ENCODE assay signal across 8 cellular contexts in the genomic region with DNA sequence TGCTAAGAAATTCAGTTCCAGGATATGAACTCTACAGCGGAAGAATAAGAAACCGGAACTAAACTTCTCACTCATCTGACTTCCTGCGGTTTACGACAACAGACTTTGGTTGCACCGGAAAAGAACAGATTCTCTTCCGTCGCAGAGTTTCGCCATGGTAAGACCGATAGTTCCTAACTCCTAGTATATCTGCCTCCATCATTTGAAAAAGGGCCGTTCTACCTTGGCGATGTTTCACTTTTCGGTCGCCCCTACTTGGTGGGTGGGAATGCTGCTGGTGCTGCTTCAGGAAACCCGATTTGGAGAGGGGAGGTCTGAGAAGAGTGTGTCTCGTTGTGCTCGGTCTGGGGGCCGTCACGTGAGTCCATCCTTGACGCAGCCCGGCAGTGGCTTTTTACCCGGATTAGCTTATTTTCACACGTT. TPM values are rescaled to one million over a fixed set of nuclear protein-coding genes. Genes with fewer than 3 reads are reported as not detected.
DNase-seq lines count a peak whose midpoint lies in the region; ATAC-seq and TF ChIP-seq lines count a peak whose summit lies in the region.

A gene (plus strand): TSS at position 132 of the 423 bp plus-strand sequence. CDS start 23 bp downstream, at position 155.

- no peaks in the 10 kb centered on the region for H3K9me3 ChIP-seq in stomach
- H3K9me3 ChIP-seq in HAP-1: no peaks in the 10 kb centered on the region

- no peak for TF ChIP-seq POLR2A in stomach (IDR thresholded peaks at IDR 0.05)

- no peak for TF ChIP-seq EP300 in stomach (IDR thresholded peaks at IDR 0.05)

- TF ChIP-seq CTCF in stomach (IDR thresholded peaks at IDR 0.05): no peak

- ATAC-seq in activated CD8-positive, alpha-beta memory T cell treated with anti-CD3 and anti-CD28 coated beads, Interleukin-2, amount 10 ng/mL, durations not matched to agents 7 days and 5 days: peak; percentile 87
- ATAC-seq in activated naive CD4-positive, alpha-beta T cell treated with anti-CD3 and anti-CD28 coated beads, Interleukin-2, amount 50 U/mL, for 72 hours: peak; percentile 92 to 95
- peak; percentile 85 for ATAC-seq in left lobe of liver

- H3K9me3 Mint-ChIP-seq in activated CD8-positive, alpha-beta memory T cell treated with anti-CD3 and anti-CD28 coated beads, Interleukin-2, amount 10 ng/mL, durations not matched to agents 7 days and 5 days (ENCODE audit: low read depth): no peaks in the 10 kb centered on the region
- H3K9me3 Mint-ChIP-seq in activated naive CD4-positive, alpha-beta T cell treated with anti-CD3 and anti-CD28 coated beads, Interleukin-2, amount 50 U/mL, for 72 hours: peaks cover 0 to 4% of the 10 kb centered on the region in 2 donors

- in situ Hi-C loops in HAP-1 (cut with MboI; ENCODE audit: low sequenced_read_pairs): no loop called here

- peak within 1 kb of the TSS in 2 of 5 donors; percentile 61 to 75 for H3K27ac ChIP-seq in stomach

- H3K36me3 ChIP-seq in stomach: peaks cover 0 to 40% (median 7%) of the 10 kb centered on the region in 4 donors
- H3K36me3 ChIP-seq in HAP-1 (replicated peaks): no peaks in the 10 kb centered on the region

- 0 to 1% (median 1%) methylated on average over 14 to 22 of the region's 22 CpGs; no CpG with 5 or more reads in 2 of the 5 donors for WGBS in stomach, 5 donors

- peak; percentile 70 for DNase-seq in activated CD8-positive, alpha-beta memory T cell treated with anti-CD3 and anti-CD28 coated beads, Interleukin-2, amount 10 ng/mL, durations not matched to agents 7 days and 5 days
- DNase-seq in activated CD8-positive, alpha-beta memory T cell treated with anti-CD3 and anti-CD28 coated beads, Interleukin-2, amount 50 U/mL, for 4 hours: no peak
- DNase-seq in NCI-H2196 (lab: John Stamatoyannopoulos, UW; ENCODE audit: unreplicated experiment) (peak; percentile 72), left lobe of liver (ENCODE audit: low spot score) (peak; percentile 54), stomach (no peak), NCI-H187 (lab: John Stamatoyannopoulos, UW) (no peak), HAP-1 (ENCODE audit: low spot score in 2 of 2) (no peak)
- DNase-seq in activated naive CD4-positive, alpha-beta T cell treated with anti-CD3 and anti-CD28 coated beads, Interleukin-2, amount 50 U/mL, for 72 hours (ENCODE audit: low spot score in 2 of 2): peak; percentile 19 to 57

- peaks cover 51% of the 10 kb centered on the region for H3K36me3 Mint-ChIP-seq in activated CD8-positive, alpha-beta memory T cell treated with anti-CD3 and anti-CD28 coated beads, Interleukin-2, amount 10 ng/mL, durations not matched to agents 7 days and 5 days
- peaks cover 36 to 37% of the 10 kb centered on the region in 2 donors for H3K36me3 Mint-ChIP-seq in activated naive CD4-positive, alpha-beta T cell treated with anti-CD3 and anti-CD28 coated beads, Interleukin-2, amount 50 U/mL, for 72 hours

- H3K27ac Mint-ChIP-seq in activated CD8-positive, alpha-beta memory T cell treated with anti-CD3 and anti-CD28 coated beads, Interleukin-2, amount 10 ng/mL, durations not matched to agents 7 days and 5 days: peak within 1 kb of the TSS; percentile 94
- H3K27ac Mint-ChIP-seq in activated naive CD4-positive, alpha-beta T cell treated with anti-CD3 and anti-CD28 coated beads, Interleukin-2, amount 50 U/mL, for 72 hours: peak within 1 kb of the TSS; percentile 93 to 96

- H3K4me1 ChIP-seq in stomach: peaks cover 0 to 21% (median 0%) of the 10 kb centered on the region in 4 donors
- no peaks in the 10 kb centered on the region for H3K4me1 ChIP-seq in HAP-1

- peaks cover 56% of the 10 kb centered on the region for H3K4me1 Mint-ChIP-seq in activated CD8-positive, alpha-beta memory T cell treated with anti-CD3 and anti-CD28 coated beads, Interleukin-2, amount 10 ng/mL, durations not matched to agents 7 days and 5 days

- intact Hi-C loops in stomach (cut with DNase I; ENCODE audit: low total_unique reads): no loop called here

- CTCF ChIA-PET in activated CD8-positive, alpha-beta memory T cell treated with anti-CD3 and anti-CD28 coated beads, Interleukin-2, amount 10 ng/mL, durations not matched to agents 7 days and 5 days (lab: Charles Lee): no interaction called here

- no peaks in the 10 kb centered on the region for H3K27me3 ChIP-seq in stomach
- no peaks in the 10 kb centered on the region for H3K27me3 ChIP-seq in HAP-1 (ENCODE audit: low read depth)

- peak within 1 kb of the TSS; percentile 91 for H3K4me3 Mint-ChIP-seq in activated CD8-positive, alpha-beta memory T cell treated with anti-CD3 and anti-CD28 coated beads, Interleukin-2, amount 10 ng/mL, durations not matched to agents 7 days and 5 days

- no peaks in the 10 kb centered on the region for H3K27me3 Mint-ChIP-seq in activated CD8-positive, alpha-beta memory T cell treated with anti-CD3 and anti-CD28 coated beads, Interleukin-2, amount 10 ng/mL, durations not matched to agents 7 days and 5 days

- H3K4me3 ChIP-seq in stomach (peak within 1 kb of the TSS in 2 of 4 donors; percentile 60 to 65), HAP-1 (no peak within 1 kb of the TSS)

RNA-seq across cellular contexts. Expression of the gene that starts here (rescaled TPM):
- total RNA-seq in activated CD8-positive, alpha-beta memory T cell treated with anti-CD3 and anti-CD28 coated beads, Interleukin-2, amount 10 ng/mL, durations not matched to agents 7 days and 5 days: 100 to 1,000 TPM; 204 to 220 TPM
- total RNA-seq in activated naive CD4-positive, alpha-beta T cell treated with anti-CD3 and anti-CD28 coated beads, Interleukin-2, amount 50 U/mL, for 72 hours: 100 to 1,000 TPM; 297 to 313 TPM
- total RNA-seq in left lobe of liver (87.6 TPM), stomach (100 to 1,000 TPM in 2 of 5 donors, 10 to 100 TPM in 1, under 1 TPM in 1, not detected in 1; 0.58 to 256 (median 94.8) TPM)
- polyA plus RNA-seq in stomach: 100 to 1,000 TPM in 2 of 3 donors, 1 to 10 TPM in 1; 3.4 to 555 (median 400) TPM

Comparison
In these comparisons a context has a peak if more than half of its experiments do, and no peak if none do; other contexts are left out.
1. DNase-seq: peak in activated CD8-positive, alpha-beta memory T cell treated with anti-CD3 and anti-CD28 coated beads, Interleukin-2, amount 10 ng/mL, durations not matched to agents 7 days and 5 days (single experiment), NCI-H2196 (single experiment), activated naive CD4-positive, alpha-beta T cell treated with anti-CD3 and anti-CD28 coated beads, Interleukin-2, amount 50 U/mL, for 72 hours (2 of 2) and left lobe of liver (single experiment); none in activated CD8-positive, alpha-beta memory T cell treated with anti-CD3 and anti-CD28 coated beads, Interleukin-2, amount 50 U/mL, for 4 hours (single experiment), stomach (single experiment), NCI-H187 (0 of 2) and HAP-1 (0 of 2).
2. Peak in every context shown above with its lines, with median percentiles within 50 percentile points of each other: ATAC-seq.